In genomic region chr17:80646328-80646727, GRCh38 we compare ENCODE assay signal across 27 cellular contexts.
A peak's percentile ranks its signal among the peaks of the same experiment; 100 is the strongest.
DNase-seq lines count a peak whose midpoint lies in the region; ATAC-seq and TF ChIP-seq lines count a peak whose summit lies in the region.
"Had no signal": no experiment of that assay in that cellular context is flagged by ENCODE, and none has a peak within 500 bp of the region (broad histone marks: within the 10 kb centered on the region; RNA-seq: fewer than 3 reads in every experiment).

No MANE protein-coding gene starts in this region.

- no peaks in the 10 kb centered on the region for H3K79me2 ChIP-seq in H9 (ENCODE audit: insufficient read depth, low read length)

- peak overlapping the region; percentile 60; the same call in 1 of the 2 replicates for H3K14ac ChIP-seq in H9 (ENCODE audit: insufficient read depth, low read length)

- H2AK5ac ChIP-seq in H9 (ENCODE audit: insufficient read length, low read length), result no peak overlapping the region

- H3K4me3 Mint-ChIP-seq in H9 (no peak overlapping the region), endodermal cell (no peak overlapping the region)
- H3K4me3 Mint-ChIP-seq: activated CD4-positive, alpha-beta T cell treated with anti-CD3 and anti-CD28 coated beads for 36 hours; activated T-cell treated with anti-CD3 and anti-CD28 coated beads, Interleukin-2, amount 50 U/mL, for 4 hours; immature natural killer cell had no signal

- TF ChIP-seq CTCF in H9 (conservative IDR thresholded peaks at IDR 0.05) (no peak), endodermal cell (conservative IDR thresholded peaks at IDR 0.05) (no peak), WERI-Rb-1 (IDR thresholded peaks at IDR 0.05; ENCODE audit: low read depth, low read length) (no peak)

- no peak overlapping the region for H2AFZ ChIP-seq in H9 (ENCODE audit: low read length)
- H2AFZ ChIP-seq: hepatocyte had no signal

- H3K27ac Mint-ChIP-seq in H9, result no peak overlapping the region
- no peak overlapping the region for H3K27ac Mint-ChIP-seq in endodermal cell
- H3K27ac Mint-ChIP-seq: immature natural killer cell; T-helper 1 cell treated with Interleukin-12 subunit alpha and Interleukin-12 subunit beta and Interleukin-4 antibody, amounts not matched to agents 30 μg/mL and 1 μg/mL, for 36 hours had no signal

- no peak overlapping the region for H3K27ac ChIP-seq in H9 (ENCODE audit: insufficient read length, low read depth, low read length)
- no peak overlapping the region for H3K27ac ChIP-seq in endodermal cell (ENCODE audit: low read depth, low read length)
- H3K27ac ChIP-seq in WERI-Rb-1, result no peak overlapping the region
- H3K27ac ChIP-seq: adrenal gland, brain microvascular endothelial cell, foreskin keratinocyte, hepatocyte, HL-60, RWPE1, transverse colon had no signal

- H3T11ph ChIP-seq in H9 (ENCODE audit: low read length), result no peak overlapping the region

- no peak overlapping the region for H2BK12ac ChIP-seq in H9 (ENCODE audit: insufficient read length, low read depth, low read length)

- no peaks in the 10 kb centered on the region for H3K79me1 ChIP-seq in H9 (ENCODE audit: insufficient read depth, low read depth, low read length, poor library complexity, severe bottlenecking)

- H4K20me1 ChIP-seq in H9 (ENCODE audit: control insufficient read depth, insufficient read depth, insufficient read length), result no peaks in the 10 kb centered on the region

- H3K27me3 ChIP-seq in H9 (ENCODE audit: insufficient read depth, low read length) (no peaks in the 10 kb centered on the region), endodermal cell (ENCODE audit: control insufficient read depth, insufficient read depth, low read length, poor library complexity, severe bottlenecking) (no peaks in the 10 kb centered on the region), WERI-Rb-1 (ENCODE audit: insufficient read depth, low read depth, severe bottlenecking) (no peaks in the 10 kb centered on the region)
- H3K27me3 ChIP-seq: adrenal gland, brain microvascular endothelial cell, foreskin keratinocyte, hepatocyte, transverse colon had no signal

- no peak overlapping the region for H3K4me3 ChIP-seq in endodermal cell (ENCODE audit: low read length)
- H3K4me3 ChIP-seq in WERI-Rb-1 (ENCODE audit: low read depth, low read length), result no peak overlapping the region
- H3K4me3 ChIP-seq: adrenal gland, hepatocyte, transverse colon had no signal

- H3K27me3 Mint-ChIP-seq in H9 (ENCODE audit: low read depth), result no peaks in the 10 kb centered on the region
- no peaks in the 10 kb centered on the region for H3K27me3 Mint-ChIP-seq in endodermal cell (ENCODE audit: insufficient read depth)
- H3K27me3 Mint-ChIP-seq: activated CD4-positive, alpha-beta T cell treated with anti-CD3 and anti-CD28 coated beads for 36 hours; naive thymus-derived CD4-positive, alpha-beta T cell had no signal

- H3K4me2 ChIP-seq in H9 (ENCODE audit: insufficient read depth, insufficient read length, low read length), result no peak overlapping the region
- H3K4me2 ChIP-seq: hepatocyte had no signal

- H3K9me3 Mint-ChIP-seq in H9, result no peaks in the 10 kb centered on the region
- H3K9me3 Mint-ChIP-seq in endodermal cell, result peaks cover 5% of the 10 kb centered on the region
- H3K9me3 Mint-ChIP-seq: activated T-cell treated with anti-CD3 and anti-CD28 coated beads, Interleukin-2, amount 50 U/mL, for 4 hours; immature natural killer cell had no signal

- H3K18ac ChIP-seq in H9 (ENCODE audit: insufficient read length, low read depth, low read length), result no peak overlapping the region

- H3K4me1 Mint-ChIP-seq in H9, result peaks cover 38 to 47% of the 10 kb centered on the region in 2 experiments
- peaks cover 23% of the 10 kb centered on the region for H3K4me1 Mint-ChIP-seq in endodermal cell

- no peak overlapping the region for H2BK20ac ChIP-seq in H9 (ENCODE audit: low read depth, low read length, poor library complexity, severe bottlenecking)

- H3K9ac ChIP-seq in H9 (ENCODE audit: extremely low read depth, insufficient read length, low read length) (no peak overlapping the region), endodermal cell (ENCODE audit: extremely low read depth, low read length, poor library complexity, severe bottlenecking) (no peak overlapping the region)

- H3K36me3 Mint-ChIP-seq in H9 (ENCODE audit: insufficient read depth in 1 of 3, low read depth in 3 of 3) (no peaks in the 10 kb centered on the region; a peak in 1 of 7 replicates), endodermal cell (ENCODE audit: low read depth) (peaks cover 3% of the 10 kb centered on the region)

- H3K4ac ChIP-seq in H9 (ENCODE audit: low read depth, low read length), result no peak overlapping the region

- H4K5ac ChIP-seq in H9 (ENCODE audit: insufficient read length, low read depth, low read length), result no peak overlapping the region

- no CpG with 5 or more reads among the region's 9 CpGs for WGBS in H9 (ENCODE audit: extremely low coverage, insufficient read length, low lambda C conversion rate)
- WGBS in endodermal cell (ENCODE audit: insufficient coverage in 1 of 2, insufficient read length in 1 of 2), 2 experiments, result 85 to 96% methylated on average over 5 to 9 of the region's 9 CpGs

- no peak overlapping the region for H3K56ac ChIP-seq in H9 (ENCODE audit: insufficient read length, low read depth, low read length)

- no peak overlapping the region for H4K91ac ChIP-seq in H9 (ENCODE audit: insufficient read length, low read depth, low read length)

- no peak overlapping the region for H4K8ac ChIP-seq in H9 (replicated peaks; ENCODE audit: insufficient read length, low read depth, low read length)

- H2BK15ac ChIP-seq in H9 (ENCODE audit: low read depth, low read length), result no peak overlapping the region

- no peaks in the 10 kb centered on the region for H3K23me2 ChIP-seq in H9 (ENCODE audit: insufficient read length, low read depth, low read length, poor library complexity, severe bottlenecking)

- H2BK120ac ChIP-seq in H9 (ENCODE audit: low read depth, low read length, poor library complexity, severe bottlenecking), result no peak overlapping the region

- peaks cover 3% of the 10 kb centered on the region for H3K36me3 ChIP-seq in endodermal cell (ENCODE audit: control insufficient read depth, insufficient read depth, low read length)
- peaks cover 11% of the 10 kb centered on the region for H3K36me3 ChIP-seq in WERI-Rb-1
- H3K36me3 ChIP-seq: adrenal gland, brain microvascular endothelial cell, transverse colon had no signal

- no peak overlapping the region for H3K23ac ChIP-seq in H9 (ENCODE audit: insufficient read length, low read depth, low read length)

- H3K4me1 ChIP-seq in H9 (ENCODE audit: insufficient read depth, low read length), result no peaks in the 10 kb centered on the region; the same call in 1 of the 2 replicates
- H3K4me1 ChIP-seq in endodermal cell (ENCODE audit: control insufficient read depth, insufficient read depth, low read length), result peaks cover 7% of the 10 kb centered on the region

- ATAC-seq in GM19397 (IDR thresholded peaks at IDR 0.05; ENCODE audit: unreplicated experiment), result no peak
- ATAC-seq: activated CD4-positive, alpha-beta T cell treated with anti-CD3 and anti-CD28 coated beads for 36 hours; activated T-cell treated with anti-CD3 and anti-CD28 coated beads, Interleukin-2, amount 50 U/mL, for 4 hours; foreskin keratinocyte; HepG2; left lobe of liver; naive thymus-derived CD4-positive, alpha-beta T cell had no signal

- no peak overlapping the region for H2BK5ac ChIP-seq in H9 (ENCODE audit: insufficient read length, low read length)

- DNase-seq in H9, result no peak
- peak; percentile 62 for DNase-seq in NCI-H128 (lab: John Stamatoyannopoulos, UW; ENCODE audit: unreplicated experiment)
- DNase-seq in NCI-H2227 (lab: John Stamatoyannopoulos, UW; ENCODE audit: unreplicated experiment), result peak; percentile 14
- DNase-seq in endodermal cell, result peak; percentile 44
- DNase-seq in WERI-Rb-1, result no peak
- DNase-seq in iPS-NIHi7 (ENCODE audit: extremely low spot score), result no peak
- DNase-seq: activated CD4-positive, alpha-beta T cell treated with anti-CD3 and anti-CD28 coated beads for 36 hours; activated T-cell treated with anti-CD3 and anti-CD28 coated beads, Interleukin-2, amount 50 U/mL, for 4 hours; adrenal gland; brain microvascular endothelial cell; DMS 273 treated with DMSO at 0.1 percent for 48 hours; effector memory CD4-positive, alpha-beta T cell; foreskin keratinocyte; GF-D8; immature natural killer cell; naive thymus-derived CD4-positive, alpha-beta T cell; NCI-H1048; NCI-H446 treated with DMSO at 0.1 percent for 48 hours; nucleus accumbens; transverse colon had no signal

- H3K9me3 ChIP-seq in H9 (ENCODE audit: control insufficient read depth, low read depth, low read length) (no peaks in the 10 kb centered on the region), endodermal cell (ENCODE audit: control insufficient read depth, low read length) (peaks cover 8% of the 10 kb centered on the region), WERI-Rb-1 (ENCODE audit: severe bottlenecking) (no peaks in the 10 kb centered on the region)
- H3K9me3 ChIP-seq: adrenal gland, transverse colon had no signal

Comparison
In these comparisons a context has a peak if more than half of its experiments do, and no peak if none do; other contexts are left out.
1. DNase-seq: peak in NCI-H128 (single experiment), NCI-H2227 (single experiment) and endodermal cell (single experiment); none in H9 (single experiment), WERI-Rb-1 (single experiment) and iPS-NIHi7 (single experiment).